8 cellular contexts compared by ENCODE assay signal in the genomic region with DNA sequence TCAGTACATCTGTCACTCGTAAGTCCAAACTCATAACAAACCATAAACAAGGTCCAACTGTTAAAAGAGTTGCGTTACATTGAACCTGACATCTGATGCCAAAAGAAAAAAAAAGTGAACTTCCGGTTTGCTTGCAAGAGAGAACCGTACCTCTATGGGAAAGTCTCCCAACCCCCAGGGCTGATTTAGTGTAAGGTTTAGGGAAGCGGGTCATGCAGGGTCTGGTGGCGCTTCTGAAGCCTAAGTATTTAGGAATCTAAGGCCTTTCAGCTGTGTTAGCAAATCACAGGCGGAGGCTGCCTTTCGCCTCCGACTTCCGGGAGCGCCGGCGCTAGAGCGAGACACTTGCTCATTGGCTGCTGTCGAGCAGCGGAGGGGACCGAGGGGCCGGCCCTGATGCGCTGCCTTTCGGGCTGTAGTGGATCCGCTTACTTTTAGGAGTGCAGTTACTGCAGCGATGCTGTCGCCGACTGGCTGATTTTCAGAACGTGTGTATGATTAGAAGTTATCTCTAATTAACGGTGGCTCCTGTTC.
A peak's percentile ranks its signal among the peaks of the same experiment; 100 is the strongest.
DNase-seq lines count a peak whose midpoint lies in the region; ATAC-seq and TF ChIP-seq lines count a peak whose summit lies in the region.

No MANE protein-coding gene starts in this region.

- no peaks in the 10 kb centered on the region for H3K36me3 Mint-ChIP-seq in effector memory CD8-positive, alpha-beta T cell (ENCODE audit: insufficient read depth)
- peaks cover 3% of the 10 kb centered on the region for H3K36me3 Mint-ChIP-seq in memory B cell

- DNase-seq in COLO668 (lab: John Stamatoyannopoulos, UW; ENCODE audit: unreplicated experiment) (peak; percentile 80), GM20000 (ENCODE audit: low spot score) (peak; percentile 87), HS-27A (ENCODE audit: low read depth) (peak; percentile 57), memory B cell (ENCODE audit: low spot score in 2 of 2) (peak; percentile 59)
- peak; percentile 90 for DNase-seq in NK-92 treated with Interleukin-12 subunit alpha and Interleukin-12 subunit beta, amount 100 ng/mL, for 24 hours (lab: John Stamatoyannopoulos, UW)
- peak; percentile 60 to 71 for DNase-seq in activated CD8-positive, alpha-beta memory T cell treated with anti-CD3 and anti-CD28 coated beads for 4 hours (ENCODE audit: low read depth in 2 of 2)
- peak; percentile 70 to 73 (median 70) for DNase-seq in effector memory CD8-positive, alpha-beta T cell
- DNase-seq in stimulated activated CD4-positive, alpha-beta T cell treated with anti-CD3 and anti-CD28 coated beads, TNF-alpha, amount 100 ng/mL, for 48 hours (ENCODE audit: low read depth in 3 of 3) = peak; percentile 73 to 81 (median 78)

- H3K27me3 Mint-ChIP-seq in effector memory CD8-positive, alpha-beta T cell = peaks cover 0 to 1% of the 10 kb centered on the region in 2 donors
- H3K27me3 Mint-ChIP-seq in memory B cell = peaks cover 4% of the 10 kb centered on the region

- H3K27ac Mint-ChIP-seq in effector memory CD8-positive, alpha-beta T cell = peak overlapping the region; percentile 88 to 97
- H3K27ac Mint-ChIP-seq in memory B cell = peak overlapping the region; percentile 90

- peak; percentile 100 for ATAC-seq in effector memory CD8-positive, alpha-beta T cell (replicated peaks)
- ATAC-seq in memory B cell (ENCODE audit: low read depth) = peak; percentile 100

- no peak for TF ChIP-seq CTCF in GM20000 (IDR thresholded peaks at IDR 0.05; ENCODE audit: extremely low read depth, missing control alignments)

- peak overlapping the region; percentile 83 to 86 for H3K4me3 Mint-ChIP-seq in effector memory CD8-positive, alpha-beta T cell
- peak overlapping the region; percentile 87 for H3K4me3 Mint-ChIP-seq in memory B cell

- H3K9me3 Mint-ChIP-seq in effector memory CD8-positive, alpha-beta T cell = no peaks in the 10 kb centered on the region
- peaks cover 3% of the 10 kb centered on the region for H3K9me3 Mint-ChIP-seq in memory B cell

- peaks cover 11 to 14% of the 10 kb centered on the region in 2 donors for H3K4me1 Mint-ChIP-seq in effector memory CD8-positive, alpha-beta T cell (ENCODE audit: low read depth in 2 of 2)
- H3K4me1 Mint-ChIP-seq in memory B cell = peaks cover 10% of the 10 kb centered on the region

Comparison
In these comparisons a context has a peak if more than half of its experiments do, and no peak if none do; other contexts are left out.
1. Peak in every context shown above with its lines: DNase-seq and ATAC-seq.